ENCODE assay signal across 10 cellular contexts in the genomic region with DNA sequence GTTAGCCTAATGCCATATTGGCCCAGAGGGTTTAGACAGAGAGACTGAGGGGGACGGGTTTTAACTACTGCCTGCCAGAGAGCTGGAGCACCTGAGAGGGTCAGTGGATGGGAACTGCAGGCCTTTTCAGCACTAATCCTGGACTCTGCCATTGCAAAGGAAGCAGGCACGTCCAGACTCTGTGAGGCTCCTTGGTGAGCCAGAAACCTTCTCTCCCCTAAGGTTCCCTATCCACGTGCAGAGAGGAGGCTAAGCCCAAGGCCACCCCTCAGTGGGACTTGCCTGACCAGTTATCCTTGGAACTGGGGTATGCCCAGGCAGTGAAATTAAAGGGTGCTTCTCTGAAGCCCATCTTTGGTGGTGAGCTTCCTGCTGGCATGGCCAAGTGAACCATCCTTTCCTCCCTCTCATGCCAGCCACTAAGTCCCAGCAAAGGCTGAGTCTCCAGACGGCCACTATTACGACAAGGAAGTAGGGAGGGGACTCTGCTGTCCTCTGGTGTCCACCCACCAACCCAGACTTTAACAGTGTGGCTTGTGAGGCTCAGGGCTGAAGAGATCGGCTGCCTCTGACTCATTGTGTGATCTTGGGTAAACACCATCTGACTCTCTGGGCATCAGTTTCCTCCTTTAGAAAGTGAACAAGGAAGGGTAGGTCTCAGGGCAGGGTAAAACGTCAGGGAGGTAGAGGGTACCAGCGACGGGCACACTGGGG. TPM values are rescaled to one million over a fixed set of nuclear protein-coding genes. Genes with fewer than 3 reads are reported as not detected.
A peak's percentile ranks its signal among the peaks of the same experiment; 100 is the strongest.
DNase-seq lines count a peak whose midpoint lies in the region; ATAC-seq and TF ChIP-seq lines count a peak whose summit lies in the region.
"Had no signal": no experiment of that assay in that cellular context is flagged by ENCODE, and none has a peak within 500 bp of the region (broad histone marks: within the 10 kb centered on the region; RNA-seq: fewer than 3 reads in every experiment).

No MANE protein-coding gene starts in this region.

- POLR2A ChIA-PET in HEK293 (lab: Yijun Ruan, JAX) = no interaction called here

- H3K9me3 Mint-ChIP-seq in stimulated activated memory B cell treated with anti-CD40 and anti-IgM and Interleukin-4, amounts not matched to agents 10 μg/mL and 1 μg/mL and 100 μg/mL, for 72 hours = no peaks in the 10 kb centered on the region
- H3K9me3 Mint-ChIP-seq in effector memory CD8-positive, alpha-beta T cell = no peaks in the 10 kb centered on the region

- H3K4me3 ChIP-seq in HEK293 (ENCODE audit: low read depth, low read length) (no peak overlapping the region), right atrium auricular region (no peak overlapping the region)

- H3K27ac ChIP-seq in HEK293 (ENCODE audit: extremely low read depth, low read depth, low read length) = no peak overlapping the region
- H3K27ac ChIP-seq in right atrium auricular region = peak overlapping the region; percentile 78 to 88
- H3K27ac ChIP-seq: WERI-Rb-1 had no signal

- TF ChIP-seq CTCF in HEK293 (tag by site-specific recombination; IDR thresholded peaks at IDR 0.05) (peak; percentile 68), right atrium auricular region (IDR thresholded peaks at IDR 0.05) (no peak)

- H3K9me3 ChIP-seq in HEK293 (ENCODE audit: control insufficient read depth, insufficient read depth, low read depth, low read length) (no peaks in the 10 kb centered on the region), right atrium auricular region (no peaks in the 10 kb centered on the region)

- H3K4me1 Mint-ChIP-seq in stimulated activated memory B cell treated with anti-CD40 and anti-IgM and Interleukin-4, amounts not matched to agents 10 μg/mL and 1 μg/mL and 100 μg/mL, for 72 hours = no peaks in the 10 kb centered on the region
- no peaks in the 10 kb centered on the region for H3K4me1 Mint-ChIP-seq in effector memory CD8-positive, alpha-beta T cell (ENCODE audit: low read depth in 2 of 2)

- no peaks in the 10 kb centered on the region for H3K27me3 ChIP-seq in right atrium auricular region

- no peak overlapping the region for H3K27ac Mint-ChIP-seq in stimulated activated memory B cell treated with anti-CD40 and anti-IgM and Interleukin-4, amounts not matched to agents 10 μg/mL and 1 μg/mL and 100 μg/mL, for 72 hours
- H3K27ac Mint-ChIP-seq in effector memory CD8-positive, alpha-beta T cell = no peak overlapping the region

- no peak overlapping the region for H3K4me3 Mint-ChIP-seq in stimulated activated memory B cell treated with anti-CD40 and anti-IgM and Interleukin-4, amounts not matched to agents 10 μg/mL and 1 μg/mL and 100 μg/mL, for 72 hours
- H3K4me3 Mint-ChIP-seq in effector memory CD8-positive, alpha-beta T cell = no peak overlapping the region

- no peaks in the 10 kb centered on the region for H3K4me1 ChIP-seq in HEK293 (ENCODE audit: control insufficient read depth, insufficient read depth, low read length)
- peaks cover 0 to 43% of the 10 kb centered on the region in 2 donors for H3K4me1 ChIP-seq in right atrium auricular region

- CTCF ChIA-PET in HEK293 (lab: Yijun Ruan, JAX) = interaction anchor here (1.1 to 2.6 kb wide), 6 partner anchors 12 to 318 kb away, joined by 3 to 7 read pairs (median 6); no protein-coding TSS in a partner anchor

- H3K36me3 ChIP-seq in HEK293 (ENCODE audit: control insufficient read depth in 2 of 2, insufficient read depth in 1 of 2, low read length in 2 of 2) (no peaks in the 10 kb centered on the region), right atrium auricular region (no peaks in the 10 kb centered on the region)
- H3K36me3 ChIP-seq: WERI-Rb-1 had no signal

- no peaks in the 10 kb centered on the region for H3K36me3 Mint-ChIP-seq in stimulated activated memory B cell treated with anti-CD40 and anti-IgM and Interleukin-4, amounts not matched to agents 10 μg/mL and 1 μg/mL and 100 μg/mL, for 72 hours
- H3K36me3 Mint-ChIP-seq in effector memory CD8-positive, alpha-beta T cell (ENCODE audit: insufficient read depth) = peaks cover 3% of the 10 kb centered on the region

- DNase-seq in SW480 (ENCODE audit: low spot score) (peak; percentile 40), right atrium auricular region (ENCODE audit: low spot score) (no peak), NCI-H1092 treated with DMSO at 0.1 percent for 48 hours (lab: John Stamatoyannopoulos, UW) (no peak), GM19240 (ENCODE audit: insufficient read length, low spot score) (no peak)
- DNase-seq in effector memory CD8-positive, alpha-beta T cell = no peak
- DNase-seq: effector memory CD4-positive, alpha-beta T cell; WERI-Rb-1 had no signal

- peak; percentile 20 for ATAC-seq in stimulated activated memory B cell treated with anti-CD40 and anti-IgM and Interleukin-4, amounts not matched to agents 10 μg/mL and 1 μg/mL and 100 μg/mL, for 72 hours
- no peak for ATAC-seq in effector memory CD8-positive, alpha-beta T cell (replicated peaks)
- no peak for ATAC-seq in GM21825 (IDR thresholded peaks at IDR 0.05; ENCODE audit: unreplicated experiment)

- peaks cover 74% of the 10 kb centered on the region for H3K27me3 Mint-ChIP-seq in stimulated activated memory B cell treated with anti-CD40 and anti-IgM and Interleukin-4, amounts not matched to agents 10 μg/mL and 1 μg/mL and 100 μg/mL, for 72 hours
- peaks cover 68 to 96% of the 10 kb centered on the region in 2 donors for H3K27me3 Mint-ChIP-seq in effector memory CD8-positive, alpha-beta T cell

TF ChIP-seq in HEK293, 187 proteins besides CTCF, POLR2A, EP300 and RAD21:
- TF ChIP-seq ZSCAN30 (tag by site-specific recombination; IDR thresholded peaks at IDR 0.05) = no peak

RNA-seq across cellular contexts. Expression of a gene that starts 3.9 kb away (rescaled TPM):
- 100 to 1,000 TPM in 1 of 2 donors, 10 to 100 TPM in 1; 27.1 to 108 TPM for total RNA-seq in right atrium auricular region
